In the genomic region with DNA sequence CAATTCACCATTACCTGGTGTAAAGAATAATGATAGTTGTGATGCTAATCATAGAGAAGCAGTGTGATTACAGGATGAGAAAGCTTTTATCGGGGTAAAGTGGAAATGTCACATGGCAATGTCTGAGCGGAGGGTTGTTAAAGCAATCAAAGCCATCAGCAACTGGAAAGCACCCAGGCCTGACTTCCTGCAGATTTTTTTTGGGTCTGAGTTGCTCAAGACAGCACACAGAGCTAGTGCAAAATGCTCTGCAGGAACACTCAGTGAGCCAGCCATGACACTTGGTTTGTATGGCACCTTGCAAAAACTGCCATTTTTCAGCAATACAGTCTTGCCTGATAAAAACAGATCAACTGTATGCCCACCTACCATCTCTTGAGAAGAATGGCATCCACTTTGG, we compare ENCODE assay signal across 17 cellular contexts.
DNase-seq lines count a peak whose midpoint lies in the region; ATAC-seq and TF ChIP-seq lines count a peak whose summit lies in the region.
"Had no signal": no experiment of that assay in that cellular context is flagged by ENCODE, and none has a peak within 500 bp of the region (broad histone marks: within the 10 kb centered on the region; RNA-seq: fewer than 3 reads in every experiment).

No MANE protein-coding gene starts in this region.

- WGBS in IMR-90 (ENCODE audit: extremely low coverage in 2 of 2, insufficient read length in 1 of 2), 2 experiments: 75% methylated on average over 1 of the region's 2 CpGs; no CpG with 5 or more reads in 1 of the 2 experiments
- 13 to 19% methylated on average over 2 of the region's 2 CpGs for WGBS in GM23248 (ENCODE audit: low coverage in 1 of 2, low lambda C conversion rate in 2 of 2, missing lambda C conversion rate in 2 of 2), 2 experiments

- intact Hi-C loops in left ventricle myocardium superior (cut with micrococcal nuclease): no loop called here
- intact Hi-C loops in IMR-90 (cut with micrococcal nuclease): no loop called here

- peak overlapping the region; percentile 3 for H3K4ac ChIP-seq in IMR-90 (ENCODE audit: low read depth, low read length)

- no peak overlapping the region for H2AFZ ChIP-seq in IMR-90 (replicated peaks; ENCODE audit: low read length, poor library complexity)
- H2AFZ ChIP-seq in GM23248: no peak overlapping the region

- no peak overlapping the region for H3K23ac ChIP-seq in IMR-90 (ENCODE audit: low read depth, low read length)

- ATAC-seq in left ventricle myocardium superior: no peak
- ATAC-seq in IMR-90 (ENCODE audit: low read depth): peak; percentile 42
- ATAC-seq: Panc1, SK-N-SH treated with all-trans-retinoic acid at 6 μM for 48 hours had no signal

- peaks cover 3% of the 10 kb centered on the region for H3K4me1 ChIP-seq in cardiac muscle cell (ENCODE audit: low read depth)
- peaks cover 2% of the 10 kb centered on the region; the same call in 1 of the 2 replicates for H3K4me1 ChIP-seq in IMR-90 (ENCODE audit: control insufficient read depth, insufficient read depth, low read length)
- peaks cover 12% of the 10 kb centered on the region for H3K4me1 ChIP-seq in stomach smooth muscle (ENCODE audit: control insufficient read depth, insufficient read depth, low read length)
- no peaks in the 10 kb centered on the region for H3K4me1 ChIP-seq in GM23248 (ENCODE audit: insufficient read depth)

- H2AK5ac ChIP-seq in IMR-90 (ENCODE audit: low read depth, low read length): no peak overlapping the region

- no peak overlapping the region for H3K9ac ChIP-seq in IMR-90 (ENCODE audit: low read depth, low read length)
- H3K9ac ChIP-seq in stomach smooth muscle (ENCODE audit: low read length in 2 of 2): no peak overlapping the region
- H3K9ac ChIP-seq in GM23248: no peak overlapping the region

- H2BK20ac ChIP-seq in IMR-90 (ENCODE audit: low read depth, low read length): peak overlapping the region; percentile 47

- H3K9me3 ChIP-seq in cardiac muscle cell (ENCODE audit: low read depth) (no peaks in the 10 kb centered on the region), IMR-90 (ENCODE audit: control insufficient read depth, insufficient read depth, low read length) (no peaks in the 10 kb centered on the region), stomach smooth muscle (ENCODE audit: control insufficient read depth in 2 of 2, low read length in 2 of 2) (no peaks in the 10 kb centered on the region), GM23248 (ENCODE audit: low read depth) (no peaks in the 10 kb centered on the region)
- H3K9me3 ChIP-seq: MG63 had no signal

- in situ Hi-C loops in IMR-90 (cut with MboI; ENCODE audit: low sequenced_read_pairs) (no loop called here), GM23248 (cut with MboI) (no loop called here)

- no peak overlapping the region for H2BK15ac ChIP-seq in IMR-90 (ENCODE audit: low read depth, low read length)

- no peak overlapping the region for H3K14ac ChIP-seq in IMR-90 (replicated peaks; ENCODE audit: low read depth, low read length)

- no peaks in the 10 kb centered on the region for H3K79me2 ChIP-seq in GM23248 (ENCODE audit: insufficient read depth)

- H3K36me3 ChIP-seq in cardiac muscle cell (no peaks in the 10 kb centered on the region), IMR-90 (ENCODE audit: control insufficient read depth, insufficient read depth, low read length) (no peaks in the 10 kb centered on the region), stomach smooth muscle (ENCODE audit: control insufficient read depth in 2 of 2, insufficient read depth in 2 of 2, low read length in 2 of 2) (no peaks in the 10 kb centered on the region), GM23248 (ENCODE audit: low read depth) (no peaks in the 10 kb centered on the region)
- H3K36me3 ChIP-seq: MG63 had no signal

- TF ChIP-seq CTCF in cardiac muscle cell (IDR thresholded peaks at IDR 0.05; ENCODE audit: low read depth, low read length) (no peak), IMR-90 (conservative IDR thresholded peaks at IDR 0.05; ENCODE audit: low read depth, low read length) (no peak)

- H3K18ac ChIP-seq in IMR-90 (ENCODE audit: low read depth, low read length): peak overlapping the region; percentile 75

- H3K27ac ChIP-seq in cardiac muscle cell (peak overlapping the region; percentile 38), IMR-90 (ENCODE audit: insufficient read depth, low read length) (peak overlapping the region; percentile 71; the same call in 1 of the 2 replicates), stomach smooth muscle (ENCODE audit: low read length) (peak overlapping the region; percentile 37), GM23248 (no peak overlapping the region)

- CTCF ChIA-PET in IMR-90 (lab: Yijun Ruan, JAX): no interaction called here

- no peaks in the 10 kb centered on the region for H3K9me2 ChIP-seq in GM23248 (ENCODE audit: insufficient read depth)

- no peak overlapping the region for H3K4me2 ChIP-seq in IMR-90 (ENCODE audit: low read depth, low read length)
- no peak overlapping the region for H3K4me2 ChIP-seq in GM23248 (ENCODE audit: unreplicated experiment)

- H4K8ac ChIP-seq in IMR-90 (ENCODE audit: low read depth in 2 of 2, low read length in 2 of 2): peak overlapping the region in 1 of 2 experiments; percentile 45; a peak in 2 of 4 replicates

- POLR2A ChIA-PET in IMR-90 (lab: Charles Lee; ENCODE audit: unreplicated experiment): interaction anchor here (0.9 kb wide), 1 partner anchor 14 kb away, joined by 3 read pairs; no protein-coding TSS in a partner anchor

- no peak for TF ChIP-seq RAD21 in IMR-90 (IDR thresholded peaks at IDR 0.05; ENCODE audit: low read length)

- H4K5ac ChIP-seq in IMR-90 (ENCODE audit: low read depth, low read length): peak overlapping the region; percentile 36; the same call in 1 of the 2 replicates

- no peak for TF ChIP-seq POLR2A in IMR-90 (IDR thresholded peaks at IDR 0.05; ENCODE audit: low read depth, low read length)

- H2BK5ac ChIP-seq in IMR-90 (ENCODE audit: low read depth, low read length, poor library complexity, severe bottlenecking): no peak overlapping the region

- no TSS peak for BruUV-seq in IMR-90 (replicated peaks; lab: Mats Ljungman, UMichigan)

- dilution Hi-C loops in IMR-90 (cut with HindIII; ENCODE audit: low sequenced_read_pairs, unreplicated experiment): no loop called here

- peak overlapping the region; percentile 76 for H2BK120ac ChIP-seq in IMR-90 (ENCODE audit: low read depth, low read length)

- no peaks in the 10 kb centered on the region for H4K20me1 ChIP-seq in IMR-90 (ENCODE audit: insufficient read depth, low read length)
- no peaks in the 10 kb centered on the region for H4K20me1 ChIP-seq in GM23248 (ENCODE audit: insufficient read depth)

- DNase-seq in cardiac muscle cell (ENCODE audit: low read depth in 1 of 2, low spot score in 1 of 2) (peak in 1 of 2 donors; percentile 23), left ventricle myocardium superior (no peak), IMR-90 (no peak), NCI-H69 (lab: John Stamatoyannopoulos, UW) (peak; percentile 9), NCI-H1694 treated with DMSO at 0.1 percent for 48 hours (lab: John Stamatoyannopoulos, UW) (no peak), glomerular visceral epithelial cell (ENCODE audit: extremely low spot score) (no peak), GM23248 (no peak)
- DNase-seq: DMS53, GF-D8, MG63, NCI-H1092, NCI-H2029 treated with DMSO at 0.1 percent for 48 hours, NCI-H2171 treated with DMSO at 0.1 percent for 48 hours, NCI-H446 treated with DMSO at 0.1 percent for 48 hours had no signal

- no peaks in the 10 kb centered on the region for H3F3A ChIP-seq in GM23248 (ENCODE audit: insufficient read depth)

- H3K9me1 ChIP-seq in IMR-90 (ENCODE audit: insufficient read depth, low read length): no peaks in the 10 kb centered on the region

- no peak overlapping the region for H2AK9ac ChIP-seq in IMR-90 (replicated peaks; ENCODE audit: low read depth, low read length, poor library complexity)

- no peaks in the 10 kb centered on the region for H3K79me1 ChIP-seq in IMR-90 (ENCODE audit: low read depth in 1 of 2, low read length in 2 of 2)

- H4K91ac ChIP-seq in IMR-90 (ENCODE audit: insufficient read depth, low read depth, low read length): no peak overlapping the region

- H3K56ac ChIP-seq in IMR-90 (ENCODE audit: extremely low read depth, insufficient read depth, low read length): no peak overlapping the region

- H3K4me3 ChIP-seq in cardiac muscle cell: no peak overlapping the region
- H3K4me3 ChIP-seq in IMR-90 (ENCODE audit: insufficient read depth, low read depth, low read length): no peak overlapping the region
- no peak overlapping the region for H3K4me3 ChIP-seq in stomach smooth muscle (ENCODE audit: low read length in 2 of 2)
- no peak overlapping the region for H3K4me3 ChIP-seq in GM23248
- H3K4me3 ChIP-seq: MG63 had no signal

- H3K27me3 ChIP-seq in cardiac muscle cell: no peaks in the 10 kb centered on the region
- H3K27me3 ChIP-seq in IMR-90 (ENCODE audit: control insufficient read depth, insufficient read depth, low read length): peaks cover 14% of the 10 kb centered on the region
- H3K27me3 ChIP-seq in stomach smooth muscle (ENCODE audit: control insufficient read depth in 1 of 2, insufficient read depth in 2 of 2, low read length in 2 of 2): peaks cover 0 to 10% of the 10 kb centered on the region in 2 donors
- no peaks in the 10 kb centered on the region for H3K27me3 ChIP-seq in GM23248 (replicated peaks; ENCODE audit: insufficient read depth)
- H3K27me3 ChIP-seq: MG63 had no signal

TF ChIP-seq in IMR-90, 13 proteins besides CTCF, POLR2A, EP300 and RAD21 (continues in another document):
- TF ChIP-seq MAFK (IDR thresholded peaks at IDR 0.05; ENCODE audit: low read depth, low read length) (no peak), NFE2L2 (IDR thresholded peaks at IDR 0.05; ENCODE audit: low read depth, low read length) (no peak), BHLHE40 (IDR thresholded peaks at IDR 0.05; ENCODE audit: low read depth, low read length) (no peak), CHD1 (IDR thresholded peaks at IDR 0.05; ENCODE audit: low read depth, low read length) (no peak), CEBPB (IDR thresholded peaks at IDR 0.05; ENCODE audit: low read depth, low read length) (no peak), FOS (IDR thresholded peaks at IDR 0.05; ENCODE audit: low read depth, low read length) (no peak), MAZ (IDR thresholded peaks at IDR 0.05; ENCODE audit: borderline replicate concordance, low read depth, low read length) (no peak), RFX5 (IDR thresholded peaks at IDR 0.05; ENCODE audit: low read depth, low read length) (no peak), MXI1 (IDR thresholded peaks at IDR 0.05; ENCODE audit: borderline replicate concordance, low read depth, low read length) (no peak)
- TF ChIP-seq, protein P1, sequence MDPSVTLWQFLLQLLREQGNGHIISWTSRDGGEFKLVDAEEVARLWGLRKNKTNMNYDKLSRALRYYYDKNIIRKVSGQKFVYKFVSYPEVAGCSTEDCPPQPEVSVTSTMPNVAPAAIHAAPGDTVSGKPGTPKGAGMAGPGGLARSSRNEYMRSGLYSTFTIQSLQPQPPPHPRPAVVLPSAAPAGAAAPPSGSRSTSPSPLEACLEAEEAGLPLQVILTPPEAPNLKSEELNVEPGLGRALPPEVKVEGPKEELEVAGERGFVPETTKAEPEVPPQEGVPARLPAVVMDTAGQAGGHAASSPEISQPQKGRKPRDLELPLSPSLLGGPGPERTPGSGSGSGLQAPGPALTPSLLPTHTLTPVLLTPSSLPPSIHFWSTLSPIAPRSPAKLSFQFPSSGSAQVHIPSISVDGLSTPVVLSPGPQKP (IDR thresholded peaks at IDR 0.05; ENCODE audit: borderline replicate concordance, low read depth, low read length): no peak
